ENCODE assay signal across 8 cellular contexts in genomic region chr16:54194008-54194731, GRCh38.
DNase-seq lines count a peak whose midpoint lies in the region; ATAC-seq, FAIRE-seq and TF ChIP-seq lines count a peak whose summit lies in the region.

No MANE protein-coding gene starts in this region.

- H2BK15ac ChIP-seq in IMR-90 (ENCODE audit: low read depth, low read length), result no peak overlapping the region

- H3K9ac ChIP-seq in IMR-90 (ENCODE audit: low read depth, low read length), result no peak overlapping the region

- peak overlapping the region; percentile 87 for H2AFZ ChIP-seq in IMR-90 (replicated peaks; ENCODE audit: low read length, poor library complexity)

- no peak for TF ChIP-seq EP300 in suprapubic skin (IDR thresholded peaks at IDR 0.05)

- in situ Hi-C loops in IMR-90 (cut with MboI; ENCODE audit: low sequenced_read_pairs), result no loop called here

- no peaks in the 10 kb centered on the region for H4K20me1 ChIP-seq in IMR-90 (ENCODE audit: insufficient read depth, low read length)

- dilution Hi-C loops in IMR-90 (cut with HindIII; ENCODE audit: low sequenced_read_pairs, unreplicated experiment), result no loop called here

- FAIRE-seq in bronchial epithelial cell (lab: Jason Lieb, UNC), result no peak

- H3K4me2 ChIP-seq in IMR-90 (ENCODE audit: low read depth, low read length), result peak overlapping the region; percentile 65

- no peak overlapping the region for H3K56ac ChIP-seq in IMR-90 (ENCODE audit: extremely low read depth, insufficient read depth, low read length)

- BruUV-seq in IMR-90 (replicated peaks; lab: Mats Ljungman, UMichigan), result no TSS peak

- no peak overlapping the region for H4K5ac ChIP-seq in IMR-90 (ENCODE audit: low read depth, low read length)

- no peaks in the 10 kb centered on the region for H3K4me1 ChIP-seq in IMR-90 (ENCODE audit: control insufficient read depth, insufficient read depth, low read length)
- peaks cover 18% of the 10 kb centered on the region for H3K4me1 ChIP-seq in suprapubic skin

- TF ChIP-seq RAD21 in IMR-90 (IDR thresholded peaks at IDR 0.05; ENCODE audit: low read length), result no peak

- intact Hi-C loops in IMR-90 (cut with micrococcal nuclease), result loop anchor here (5.0 kb wide), 1 partner anchor 302 kb away; no protein-coding TSS in a partner anchor

- H2BK20ac ChIP-seq in IMR-90 (ENCODE audit: low read depth, low read length), result no peak overlapping the region

- no peak overlapping the region for H2AK5ac ChIP-seq in IMR-90 (ENCODE audit: low read depth, low read length)

- H3K27me3 ChIP-seq in IMR-90 (ENCODE audit: control insufficient read depth, insufficient read depth, low read length) (peaks cover 7% of the 10 kb centered on the region; the same call in 1 of the 2 replicates), bronchial epithelial cell (ENCODE audit: control insufficient read depth, insufficient read depth, low read length) (no peaks in the 10 kb centered on the region), suprapubic skin (no peaks in the 10 kb centered on the region)

- H3K4me3 ChIP-seq in IMR-90 (ENCODE audit: insufficient read depth, low read depth, low read length), result no peak overlapping the region
- peak overlapping the region; percentile 35 for H3K4me3 ChIP-seq in bronchial epithelial cell (ENCODE audit: low read depth, low read length)
- H3K4me3 ChIP-seq in suprapubic skin, result peak overlapping the region; percentile 39

- no peak overlapping the region for H3K14ac ChIP-seq in IMR-90 (replicated peaks; ENCODE audit: low read depth, low read length)

- no peak overlapping the region for H4K91ac ChIP-seq in IMR-90 (ENCODE audit: insufficient read depth, low read depth, low read length)

- 59% methylated on average over 10 of the region's 31 CpGs; no CpG with 5 or more reads in 1 of the 2 experiments for WGBS in IMR-90 (ENCODE audit: extremely low coverage in 2 of 2, insufficient read length in 1 of 2), 2 experiments
- WGBS in suprapubic skin, result 14% methylated on average over 18 of the region's 31 CpGs

- no peak overlapping the region for H3K23ac ChIP-seq in IMR-90 (ENCODE audit: low read depth, low read length)

- no peaks in the 10 kb centered on the region for H3K9me1 ChIP-seq in IMR-90 (ENCODE audit: insufficient read depth, low read length)

- CTCF ChIA-PET in IMR-90 (lab: Yijun Ruan, JAX), result no interaction called here

- POLR2A ChIA-PET in IMR-90 (lab: Charles Lee; ENCODE audit: unreplicated experiment), result no interaction called here

- no peak overlapping the region for H2BK5ac ChIP-seq in IMR-90 (ENCODE audit: low read depth, low read length, poor library complexity, severe bottlenecking)

- H3K4ac ChIP-seq in IMR-90 (ENCODE audit: low read depth, low read length), result no peak overlapping the region; the same call in 1 of the 2 replicates

- H3K27ac ChIP-seq in IMR-90 (ENCODE audit: insufficient read depth, low read length) (no peak overlapping the region), suprapubic skin (peak overlapping the region; percentile 94)

- ATAC-seq in IMR-90 (ENCODE audit: low read depth), result peak; percentile 67
- no peak for ATAC-seq in HG03342 (IDR thresholded peaks at IDR 0.05; ENCODE audit: unreplicated experiment)

- H4K8ac ChIP-seq in IMR-90 (ENCODE audit: low read depth in 2 of 2, low read length in 2 of 2), result no peak overlapping the region

- no peak overlapping the region for H2AK9ac ChIP-seq in IMR-90 (replicated peaks; ENCODE audit: low read depth, low read length, poor library complexity)

- H3K18ac ChIP-seq in IMR-90 (ENCODE audit: low read depth, low read length), result no peak overlapping the region

- H3K9me3 ChIP-seq in IMR-90 (ENCODE audit: control insufficient read depth, insufficient read depth, low read length), result no peaks in the 10 kb centered on the region; the same call in 1 of the 2 replicates
- peaks cover 4% of the 10 kb centered on the region for H3K9me3 ChIP-seq in suprapubic skin

- H3K36me3 ChIP-seq in IMR-90 (ENCODE audit: control insufficient read depth, insufficient read depth, low read length) (no peaks in the 10 kb centered on the region), bronchial epithelial cell (ENCODE audit: control insufficient read depth, insufficient read depth, low read length) (no peaks in the 10 kb centered on the region), suprapubic skin (no peaks in the 10 kb centered on the region)

- no peak overlapping the region for H2BK120ac ChIP-seq in IMR-90 (ENCODE audit: low read depth, low read length)

- no peak for TF ChIP-seq CTCF in IMR-90 (conservative IDR thresholded peaks at IDR 0.05; ENCODE audit: low read depth, low read length)
- peak; percentile 8 for TF ChIP-seq CTCF in bronchial epithelial cell (IDR thresholded peaks at IDR 0.05; ENCODE audit: insufficient read depth, low read length, severe bottlenecking)
- TF ChIP-seq CTCF in suprapubic skin (IDR thresholded peaks at IDR 0.05), result no peak

- TF ChIP-seq POLR2A in IMR-90 (IDR thresholded peaks at IDR 0.05; ENCODE audit: low read depth, low read length), result no peak
- no peak for TF ChIP-seq POLR2A in suprapubic skin (IDR thresholded peaks at IDR 0.05)

- H3K79me1 ChIP-seq in IMR-90 (ENCODE audit: low read depth in 1 of 2, low read length in 2 of 2), result no peaks in the 10 kb centered on the region

- DNase-seq in COLO668 (lab: John Stamatoyannopoulos, UW; ENCODE audit: unreplicated experiment), result peak; percentile 47
- DNase-seq in IMR-90, result no peak
- peak; percentile 50 for DNase-seq in bronchial epithelial cell (ENCODE audit: low read depth)
- DNase-seq in iPS-NIHi7 (ENCODE audit: extremely low spot score), result peak; percentile 53
- peak; percentile 88 to 95 for DNase-seq in suprapubic skin (ENCODE audit: low spot score in 2 of 2)
- no peak for DNase-seq in COLO829 (ENCODE audit: low spot score)
- DNase-seq in stimulated activated CD4-positive, alpha-beta T cell treated with anti-CD3 and anti-CD28 coated beads, Interleukin-4, amount 100 ng/mL, for 1 hour, result no peak

TF ChIP-seq in IMR-90, 13 proteins besides CTCF, POLR2A, EP300 and RAD21:
- TF ChIP-seq CHD1 (IDR thresholded peaks at IDR 0.05; ENCODE audit: low read depth, low read length), result no peak
- TF ChIP-seq FOS (IDR thresholded peaks at IDR 0.05; ENCODE audit: low read depth, low read length), result no peak
- TF ChIP-seq BHLHE40 (IDR thresholded peaks at IDR 0.05; ENCODE audit: low read depth, low read length), result no peak
- no peak for TF ChIP-seq USF2 (IDR thresholded peaks at IDR 0.05; ENCODE audit: low read depth, low read length)
- no peak for TF ChIP-seq SMC3 (IDR thresholded peaks at IDR 0.05; ENCODE audit: low read depth, low read length)
- no peak for TF ChIP-seq NFE2L2 (IDR thresholded peaks at IDR 0.05; ENCODE audit: low read depth, low read length)
- no peak for TF ChIP-seq RFX5 (IDR thresholded peaks at IDR 0.05; ENCODE audit: low read depth, low read length)
- TF ChIP-seq CEBPB (IDR thresholded peaks at IDR 0.05; ENCODE audit: low read depth, low read length), result no peak
- no peak for TF ChIP-seq MAFK (IDR thresholded peaks at IDR 0.05; ENCODE audit: low read depth, low read length)
- no peak for TF ChIP-seq ELK1 (IDR thresholded peaks at IDR 0.05; ENCODE audit: borderline replicate concordance, low read depth, low read length)
- no peak for TF ChIP-seq RCOR1 (IDR thresholded peaks at IDR 0.05; ENCODE audit: insufficient replicate concordance, low read length)
- TF ChIP-seq MAZ (IDR thresholded peaks at IDR 0.05; ENCODE audit: borderline replicate concordance, low read depth, low read length), result no peak
- TF ChIP-seq MXI1 (IDR thresholded peaks at IDR 0.05; ENCODE audit: borderline replicate concordance, low read depth, low read length), result no peak

Comparison
In these comparisons a context has a peak if more than half of its experiments do, and no peak if none do; other contexts are left out.
1. DNase-seq: peak in COLO668 (single experiment), bronchial epithelial cell (single experiment), iPS-NIHi7 (single experiment) and suprapubic skin (2 of 2); none in IMR-90 (single experiment), COLO829 (single experiment) and stimulated activated CD4-positive, alpha-beta T cell treated with anti-CD3 and anti-CD28 coated beads, Interleukin-4, amount 100 ng/mL, for 1 hour (single experiment).